In genomic region chr15:100900895-100901169, GRCh38 we compare ENCODE assay signal across 16 cellular contexts. TPM values are rescaled to one million over a fixed set of nuclear protein-coding genes. Genes with fewer than 3 reads are reported as not detected.
A peak's percentile ranks its signal among the peaks of the same experiment; 100 is the strongest.
DNase-seq lines count a peak whose midpoint lies in the region; ATAC-seq, FAIRE-seq and TF ChIP-seq lines count a peak whose summit lies in the region.
"Had no signal": no experiment of that assay in that cellular context is flagged by ENCODE, and none has a peak within 500 bp of the region (broad histone marks: within the 10 kb centered on the region; RNA-seq: fewer than 3 reads in every experiment).

No MANE protein-coding gene starts in this region.

- no peak for FAIRE-seq in H54 (lab: Jason Lieb, UNC)
- FAIRE-seq: D721Med had no signal

- no peaks in the 10 kb centered on the region for H3K36me3 Mint-ChIP-seq in IgD-negative memory B cell
- no peaks in the 10 kb centered on the region for H3K36me3 Mint-ChIP-seq in nephron progenitor cell (ENCODE audit: low read depth)
- H3K36me3 Mint-ChIP-seq: CD8-positive, alpha-beta T cell had no signal

- H3K4me1 Mint-ChIP-seq in IgD-negative memory B cell (peaks cover 0 to 4% (median 0%) of the 10 kb centered on the region in 3 donors), nephron progenitor cell (peaks cover 48% of the 10 kb centered on the region)

- H3K27ac Mint-ChIP-seq in IgD-negative memory B cell (peak overlapping the region in 2 of 3 donors; percentile 18 to 83), nephron progenitor cell (peak overlapping the region; percentile 74)
- H3K27ac Mint-ChIP-seq: CD8-positive, alpha-beta T cell had no signal

- no peak for TF ChIP-seq CTCF in body of pancreas (IDR thresholded peaks at IDR 0.05)
- no peak for TF ChIP-seq CTCF in nephron progenitor cell (IDR thresholded peaks at IDR 0.05)
- no peak for TF ChIP-seq CTCF in spleen (IDR thresholded peaks at IDR 0.05 in 8 of 11, conservative IDR thresholded peaks at IDR 0.05 in 3 of 11)

- intact Hi-C loops in body of pancreas (cut with DNase I) = no loop called here
- intact Hi-C loops in spleen (cut with DNase I; ENCODE audit: low total_unique reads) = no loop called here

- H3K27ac ChIP-seq in body of pancreas (peak overlapping the region; percentile 91 to 98 (median 95)), spleen (peak overlapping the region; percentile 13 to 89 (median 82))

- H3K9me3 Mint-ChIP-seq in IgD-negative memory B cell (peaks cover 0 to 5% (median 3%) of the 10 kb centered on the region in 3 donors), nephron progenitor cell (peaks cover 10% of the 10 kb centered on the region)
- H3K9me3 Mint-ChIP-seq: CD8-positive, alpha-beta T cell; H9 had no signal

- no peaks in the 10 kb centered on the region for H3K9me3 ChIP-seq in body of pancreas
- no peaks in the 10 kb centered on the region for H3K9me3 ChIP-seq in spleen
- H3K9me3 ChIP-seq: BE2C had no signal

- no peaks in the 10 kb centered on the region for H3K36me3 ChIP-seq in body of pancreas (replicated peaks in 1 of 2; ENCODE audit: insufficient read depth in 1 of 2, low read depth in 2 of 2)
- H3K36me3 ChIP-seq in spleen = no peaks in the 10 kb centered on the region
- H3K36me3 ChIP-seq: BE2C had no signal

- H3K27me3 ChIP-seq in body of pancreas = no peaks in the 10 kb centered on the region
- H3K27me3 ChIP-seq in spleen (replicated peaks in 1 of 7) = no peaks in the 10 kb centered on the region
- H3K27me3 ChIP-seq: BE2C had no signal

- H3K4me3 Mint-ChIP-seq in IgD-negative memory B cell = no peak overlapping the region
- H3K4me3 Mint-ChIP-seq in nephron progenitor cell = no peak overlapping the region
- H3K4me3 Mint-ChIP-seq: CD8-positive, alpha-beta T cell; H9 had no signal

- DNase-seq in body of pancreas = no peak
- no peak for DNase-seq in nephron progenitor cell
- DNase-seq in spleen = no peak
- no peak for DNase-seq in stimulated activated CD4-positive, alpha-beta T cell treated with anti-CD3 and anti-CD28 coated beads, Interleukin-1b, Interleukin-23, amount 100 ng/mL, for 48 hours
- no peak for DNase-seq in H54 (ENCODE audit: insufficient read length, low spot score)
- DNase-seq: CD8-positive, alpha-beta T cell; H9; IMR-90; NCI-H1417 treated with DMSO at 0.1 percent for 48 hours; NCI-H2029; NCI-H2171 treated with DMSO at 0.1 percent for 48 hours; NCI-H774 had no signal

- no peak overlapping the region for H3K4me3 ChIP-seq in body of pancreas
- no peak overlapping the region for H3K4me3 ChIP-seq in spleen

- 83 to 86% methylated on average over 7 of the region's 7 CpGs for WGBS in body of pancreas, 2 donors
- WGBS in spleen, 5 donors = 68 to 88% (median 84%) methylated on average over 7 of the region's 7 CpGs

- ATAC-seq in body of pancreas (no peak), GM21619 (IDR thresholded peaks at IDR 0.05; ENCODE audit: unreplicated experiment) (no peak)
- ATAC-seq: CD8-positive, alpha-beta T cell had no signal

- TF ChIP-seq POLR2A in body of pancreas (IDR thresholded peaks at IDR 0.05) (no peak), spleen (IDR thresholded peaks at IDR 0.05) (no peak), H54 (IDR thresholded peaks at IDR 0.05; ENCODE audit: low read depth, low read length) (no peak)

- H3K27me3 Mint-ChIP-seq in IgD-negative memory B cell = peaks cover 6% of the 10 kb centered on the region
- H3K27me3 Mint-ChIP-seq in nephron progenitor cell (ENCODE audit: low read depth, poor library complexity) = peaks cover 26% of the 10 kb centered on the region

- H3K4me1 ChIP-seq in body of pancreas = peaks cover 31% of the 10 kb centered on the region
- H3K4me1 ChIP-seq in spleen = peaks cover 0 to 44% (median 37%) of the 10 kb centered on the region in 6 donors

RNA-seq across cellular contexts. Expression of gene LRRK1, which starts 18.3 kb away (rescaled TPM):
- polyA plus RNA-seq in IgD-negative memory B cell (13.2 TPM), spleen (10 to 100 TPM; 12.0 to 23.6 (median 12.8) TPM)
- total RNA-seq in body of pancreas (10 to 100 TPM; 12.2 to 14.0 TPM), spleen (10 to 100 TPM; 31.3 to 60.2 (median 49.9) TPM)

RNA-seq across cellular contexts. Expression of gene ALDH1A3, which starts 21.2 kb away (rescaled TPM):
- not detected for polyA plus RNA-seq in IgD-negative memory B cell
- 10 to 100 TPM; 19.5 to 33.9 TPM for total RNA-seq in body of pancreas
- 10 to 100 TPM in 2 of 7 donors, 1 to 10 TPM in 4, under 1 TPM in 1; 0.94 to 22.3 (median 6.4) TPM for total RNA-seq in spleen
- polyA plus RNA-seq in spleen = 1 to 10 TPM; 1.1 to 4.0 (median 1.4) TPM
- total RNA-seq: CD8-positive, alpha-beta T cell had no signal
